In genomic region chr9:74696520-74696919, GRCh38 we compare ENCODE assay signal across 20 cellular contexts.
DNase-seq lines count a peak whose midpoint lies in the region; ATAC-seq and TF ChIP-seq lines count a peak whose summit lies in the region.
"Had no signal": no experiment of that assay in that cellular context is flagged by ENCODE, and none has a peak within 500 bp of the region (broad histone marks: within the 10 kb centered on the region; RNA-seq: fewer than 3 reads in every experiment).

No MANE protein-coding gene starts in this region.

- H3K4me1 Mint-ChIP-seq in neural progenitor cell, result peaks cover 6% of the 10 kb centered on the region
- H3K4me1 Mint-ChIP-seq: activated naive CD8-positive, alpha-beta T cell treated with anti-CD3 and anti-CD28 coated beads, Interleukin-2, amount 50 U/mL, for 24 hours; activated T-helper 17 cell treated with anti-CD3 and anti-CD28 coated beads, Interleukin-2, amount 50 U/mL, for 72 hours; CD14-positive monocyte; T-cell had no signal

- H3K4me1 ChIP-seq in OCI-LY1 (ENCODE audit: insufficient read depth, low read length, severe bottlenecking), result peaks cover 13% of the 10 kb centered on the region
- peaks cover 11% of the 10 kb centered on the region for H3K4me1 ChIP-seq in neural progenitor cell
- H3K4me1 ChIP-seq: breast epithelium, spleen had no signal

- H3K9ac ChIP-seq in OCI-LY1 (ENCODE audit: low read length) (no peak overlapping the region), neural progenitor cell (no peak overlapping the region)

- H3K36me3 ChIP-seq in OCI-LY1 (ENCODE audit: insufficient read depth, low read length), result no peaks in the 10 kb centered on the region
- no peaks in the 10 kb centered on the region for H3K36me3 ChIP-seq in neural progenitor cell
- H3K36me3 ChIP-seq: breast epithelium, spleen had no signal

- H3K4me3 Mint-ChIP-seq in neural progenitor cell, result no peak overlapping the region
- H3K4me3 Mint-ChIP-seq: activated naive CD8-positive, alpha-beta T cell treated with anti-CD3 and anti-CD28 coated beads, Interleukin-2, amount 50 U/mL, for 24 hours; activated T-helper 17 cell treated with anti-CD3 and anti-CD28 coated beads, Interleukin-2, amount 50 U/mL, for 72 hours; CD14-positive monocyte; dendritic cell treated with granulocyte-macrophage colony-stimulating factor and Interleukin-4, amounts not matched to agents 40 ng/mL and 50 ng/mL, for 4 days; T-cell had no signal

- no peaks in the 10 kb centered on the region for H3K9me2 ChIP-seq in OCI-LY1 (ENCODE audit: low read depth, low read length)

- H3K4me3 ChIP-seq in OCI-LY1 (ENCODE audit: low read depth, low read length, poor library complexity, severe bottlenecking), result no peak overlapping the region
- H3K4me3 ChIP-seq in neural progenitor cell, result no peak overlapping the region
- H3K4me3 ChIP-seq: breast epithelium, spleen had no signal

- H3K9me3 ChIP-seq in OCI-LY1 (ENCODE audit: low read length), result no peaks in the 10 kb centered on the region
- H3K9me3 ChIP-seq in neural progenitor cell (ENCODE audit: low read depth), result no peaks in the 10 kb centered on the region
- H3K9me3 ChIP-seq: breast epithelium, spleen had no signal

- no peaks in the 10 kb centered on the region for H3K36me3 Mint-ChIP-seq in neural progenitor cell
- H3K36me3 Mint-ChIP-seq: CD14-positive monocyte, T-cell had no signal

- H3K27me3 Mint-ChIP-seq in neural progenitor cell (ENCODE audit: insufficient read depth, low read depth), result peaks cover 2% of the 10 kb centered on the region
- H3K27me3 Mint-ChIP-seq: dendritic cell treated with granulocyte-macrophage colony-stimulating factor and Interleukin-4, amounts not matched to agents 40 ng/mL and 50 ng/mL, for 4 days had no signal

- no peak overlapping the region for H3K27ac Mint-ChIP-seq in neural progenitor cell
- H3K27ac Mint-ChIP-seq: activated naive CD8-positive, alpha-beta T cell treated with anti-CD3 and anti-CD28 coated beads, Interleukin-2, amount 50 U/mL, for 24 hours; activated T-helper 17 cell treated with anti-CD3 and anti-CD28 coated beads, Interleukin-2, amount 50 U/mL, for 72 hours; CD14-positive monocyte; dendritic cell treated with granulocyte-macrophage colony-stimulating factor and Interleukin-4, amounts not matched to agents 40 ng/mL and 50 ng/mL, for 4 days; T-cell had no signal

- H3K27ac ChIP-seq in OCI-LY1 (ENCODE audit: low read depth, low read length, poor library complexity, severe bottlenecking), result no peak overlapping the region
- no peak overlapping the region for H3K27ac ChIP-seq in neural progenitor cell
- H3K27ac ChIP-seq: breast epithelium, spleen had no signal

- H3K79me2 ChIP-seq in OCI-LY1 (ENCODE audit: insufficient read depth, low read length) (no peaks in the 10 kb centered on the region), neural progenitor cell (ENCODE audit: low read depth) (no peaks in the 10 kb centered on the region)

- DNase-seq in activated CD4-positive, alpha-beta T cell treated with anti-CD3 and anti-CD28 coated beads for 48 hours, result peak; percentile 28
- no peak for DNase-seq in activated CD4-positive, alpha-beta T cell treated with anti-CD3 and anti-CD28 coated beads, Interleukin-2, amount 50 U/mL, for 4 hours
- DNase-seq in neural progenitor cell (ENCODE audit: low spot score) (no peak), SIG-M5 (lab: John Stamatoyannopoulos, UW) (no peak), GF-D8 (lab: John Stamatoyannopoulos, UW) (no peak)
- DNase-seq: activated CD8-positive, alpha-beta memory T cell treated with anti-CD3 and anti-CD28 coated beads for 24 hours; activated naive CD8-positive, alpha-beta T cell treated with anti-CD3 and anti-CD28 coated beads, Interleukin-2, amount 50 U/mL, for 24 hours; midbrain; NCI-H2029; NCI-H446 treated with DMSO at 0.1 percent for 48 hours; spleen; T-cell had no signal

- no peaks in the 10 kb centered on the region for H3K9me3 Mint-ChIP-seq in neural progenitor cell
- H3K9me3 Mint-ChIP-seq: activated naive CD8-positive, alpha-beta T cell treated with anti-CD3 and anti-CD28 coated beads, Interleukin-2, amount 50 U/mL, for 24 hours; activated T-helper 17 cell treated with anti-CD3 and anti-CD28 coated beads, Interleukin-2, amount 50 U/mL, for 72 hours; dendritic cell treated with granulocyte-macrophage colony-stimulating factor and Interleukin-4, amounts not matched to agents 40 ng/mL and 50 ng/mL, for 4 days; T-cell had no signal

- H3F3A ChIP-seq in OCI-LY1 (ENCODE audit: insufficient read depth, low read length) (no peaks in the 10 kb centered on the region), neural progenitor cell (ENCODE audit: low read depth) (no peaks in the 10 kb centered on the region)

- H3K27me3 ChIP-seq in OCI-LY1 (ENCODE audit: insufficient read depth, low read length) (no peaks in the 10 kb centered on the region), neural progenitor cell (no peaks in the 10 kb centered on the region)

- H3K4me2 ChIP-seq in OCI-LY1 (ENCODE audit: low read length) (no peak overlapping the region), neural progenitor cell (no peak overlapping the region)

- H2AFZ ChIP-seq in OCI-LY1 (ENCODE audit: low read length) (no peak overlapping the region), neural progenitor cell (replicated peaks) (no peak overlapping the region)

- H4K20me1 ChIP-seq in OCI-LY1 (ENCODE audit: insufficient read depth, low read length), result no peaks in the 10 kb centered on the region
- no peaks in the 10 kb centered on the region for H4K20me1 ChIP-seq in neural progenitor cell (ENCODE audit: low read depth)

- ATAC-seq in GM19395 (IDR thresholded peaks at IDR 0.05; ENCODE audit: unreplicated experiment) (peak; percentile 50), HG03565 (IDR thresholded peaks at IDR 0.05; ENCODE audit: unreplicated experiment) (no peak)
- ATAC-seq: activated naive CD8-positive, alpha-beta T cell treated with anti-CD3 and anti-CD28 coated beads, Interleukin-2, amount 50 U/mL, for 24 hours; activated T-helper 17 cell treated with anti-CD3 and anti-CD28 coated beads, Interleukin-2, amount 50 U/mL, for 72 hours; Right ventricle myocardium inferior; T-cell had no signal

- TF ChIP-seq CTCF in OCI-LY1 (IDR thresholded peaks at IDR 0.05; ENCODE audit: low read length) (peak; percentile 10; the same call in 1 of the 2 replicates), neural progenitor cell (IDR thresholded peaks at IDR 0.05) (peak; percentile 24)
